In genomic region chr18:50399582-50399981, GRCh38 we compare ENCODE assay signal across 32 cellular contexts. TPM values are rescaled to one million over a fixed set of nuclear protein-coding genes. Genes with fewer than 3 reads are reported as not detected.
"Had no signal": no experiment of that assay in that cellular context is flagged by ENCODE, and none has a peak within 500 bp of the region (broad histone marks: within the 10 kb centered on the region; RNA-seq: fewer than 3 reads in every experiment).

No MANE protein-coding gene starts in this region.

- H3K27ac ChIP-seq: brain microvascular endothelial cell, KMS-11, Peyer's patch, RWPE1, VCaP had no signal

- ATAC-seq: activated CD8-positive, alpha-beta memory T cell treated with anti-CD3 and anti-CD28 coated beads, Interleukin-2, amount 10 ng/mL, durations not matched to agents 7 days and 5 days; PC-3; Right ventricle myocardium inferior had no signal

- H3K4me1 Mint-ChIP-seq: activated CD8-positive, alpha-beta memory T cell treated with anti-CD3 and anti-CD28 coated beads, Interleukin-2, amount 10 ng/mL, durations not matched to agents 7 days and 5 days; activated naive CD4-positive, alpha-beta T cell treated with anti-CD3 and anti-CD28 coated beads, Interleukin-2, amount 10 ng/mL, durations not matched to agents 7 days and 5 days; activated naive CD8-positive, alpha-beta T cell treated with anti-CD3 and anti-CD28 coated beads for 36 hours had no signal

- H3K4me3 Mint-ChIP-seq: activated B cell treated with CpG ODN at 0.5 μM for 24 hours; activated CD4-positive, alpha-beta memory T cell treated with anti-CD3 and anti-CD28 coated beads, Interleukin-2, amount 10 ng/mL, durations not matched to agents 7 days and 5 days; activated CD8-positive, alpha-beta memory T cell treated with anti-CD3 and anti-CD28 coated beads, Interleukin-2, amount 10 ng/mL, durations not matched to agents 7 days and 5 days; activated naive CD4-positive, alpha-beta T cell treated with anti-CD3 and anti-CD28 coated beads, Interleukin-2, amount 10 ng/mL, durations not matched to agents 7 days and 5 days; activated naive CD8-positive, alpha-beta T cell treated with anti-CD3 and anti-CD28 coated beads for 36 hours; T-helper 1 cell treated with Interleukin-12 subunit alpha and Interleukin-12 subunit beta and Interleukin-4 antibody, amounts not matched to agents 30 μg/mL and 1 μg/mL, for 36 hours; T-helper 2 cell treated with Interferon-gamma antibody and Interleukin-4, amounts not matched to agents 5 μg/mL and 100 μg/mL, for 36 hours had no signal

- H3K4me3 ChIP-seq: Peyer's patch had no signal

- H3K9ac ChIP-seq: KMS-11 had no signal

- H3K9me3 ChIP-seq: Peyer's patch had no signal

- H3K27me3 ChIP-seq: Peyer's patch had no signal

- H3K36me3 ChIP-seq: brain microvascular endothelial cell, Peyer's patch had no signal

- DNase-seq: activated B cell treated with CpG ODN at 0.5 μM for 24 hours; activated CD4-positive, alpha-beta memory T cell treated with anti-CD3 and anti-CD28 coated beads, Interleukin-2, amount 10 ng/mL, durations not matched to agents 7 days and 5 days; activated CD4-positive, alpha-beta T cell treated with anti-CD3 and anti-CD28 coated beads for 4 hours; activated CD4-positive, CD25-positive, alpha-beta regulatory T cell treated with anti-CD3 and anti-CD28 coated beads, Interleukin-2, amount 50 U/mL, for 72 hours; activated CD8-positive, alpha-beta memory T cell treated with anti-CD3 and anti-CD28 coated beads for 24 hours; activated CD8-positive, alpha-beta memory T cell treated with anti-CD3 and anti-CD28 coated beads, Interleukin-2, amount 10 ng/mL, durations not matched to agents 7 days and 5 days; activated CD8-positive, alpha-beta memory T cell treated with anti-CD3 and anti-CD28 coated beads, Interleukin-2, amount 50 U/mL, for 48 hours; activated effector memory CD4-positive, alpha-beta T cell treated with Interleukin-2 at 50 U/mL for 16 hours; activated naive CD4-positive, alpha-beta T cell treated with anti-CD3 and anti-CD28 coated beads, Interleukin-2, amount 10 ng/mL, durations not matched to agents 7 days and 5 days; activated naive CD8-positive, alpha-beta T cell treated with anti-CD3 and anti-CD28 coated beads for 36 hours; activated T-cell treated with anti-CD3 and anti-CD28 coated beads, Interleukin-2, amount 50 U/mL, for 48 hours; amniotic stem cell; aorta; brain microvascular endothelial cell; central memory CD4-positive, alpha-beta T cell; MM.1S; MV-4-11; NCI-H1092; NCI-H1436 treated with DMSO at 0.1 percent for 48 hours; NCI-H1694 treated with DMSO at 0.1 percent for 48 hours; NCI-H2029; NCI-H345; NCI-H524 treated with DMSO at 0.1 percent for 48 hours; PC-3; Peyer's patch; SIG-M5 had no signal

- H3K9me3 Mint-ChIP-seq: activated B cell treated with CpG ODN at 0.5 μM for 24 hours; activated CD4-positive, alpha-beta memory T cell treated with anti-CD3 and anti-CD28 coated beads, Interleukin-2, amount 10 ng/mL, durations not matched to agents 7 days and 5 days; activated naive CD4-positive, alpha-beta T cell treated with anti-CD3 and anti-CD28 coated beads, Interleukin-2, amount 10 ng/mL, durations not matched to agents 7 days and 5 days; T-helper 1 cell treated with Interleukin-12 subunit alpha and Interleukin-12 subunit beta and Interleukin-4 antibody, amounts not matched to agents 30 μg/mL and 1 μg/mL, for 36 hours; T-helper 2 cell treated with Interferon-gamma antibody and Interleukin-4, amounts not matched to agents 5 μg/mL and 100 μg/mL, for 36 hours had no signal

- H3K27ac Mint-ChIP-seq: activated B cell treated with CpG ODN at 0.5 μM for 24 hours; activated CD4-positive, alpha-beta memory T cell treated with anti-CD3 and anti-CD28 coated beads, Interleukin-2, amount 10 ng/mL, durations not matched to agents 7 days and 5 days; activated CD8-positive, alpha-beta memory T cell treated with anti-CD3 and anti-CD28 coated beads, Interleukin-2, amount 10 ng/mL, durations not matched to agents 7 days and 5 days; activated naive CD4-positive, alpha-beta T cell treated with anti-CD3 and anti-CD28 coated beads, Interleukin-2, amount 10 ng/mL, durations not matched to agents 7 days and 5 days; activated naive CD8-positive, alpha-beta T cell treated with anti-CD3 and anti-CD28 coated beads for 36 hours; T-helper 1 cell treated with Interleukin-12 subunit alpha and Interleukin-12 subunit beta and Interleukin-4 antibody, amounts not matched to agents 30 μg/mL and 1 μg/mL, for 36 hours; T-helper 2 cell treated with Interferon-gamma antibody and Interleukin-4, amounts not matched to agents 5 μg/mL and 100 μg/mL, for 36 hours had no signal

- H3K4me2 ChIP-seq: KMS-11 had no signal

RNA-seq across cellular contexts. Expression of gene SKA1, which starts 24.7 kb away (rescaled TPM):
- polyA plus RNA-seq: aorta had no signal
